ENCODE assay signal across 1 cellular context in the genomic region with DNA sequence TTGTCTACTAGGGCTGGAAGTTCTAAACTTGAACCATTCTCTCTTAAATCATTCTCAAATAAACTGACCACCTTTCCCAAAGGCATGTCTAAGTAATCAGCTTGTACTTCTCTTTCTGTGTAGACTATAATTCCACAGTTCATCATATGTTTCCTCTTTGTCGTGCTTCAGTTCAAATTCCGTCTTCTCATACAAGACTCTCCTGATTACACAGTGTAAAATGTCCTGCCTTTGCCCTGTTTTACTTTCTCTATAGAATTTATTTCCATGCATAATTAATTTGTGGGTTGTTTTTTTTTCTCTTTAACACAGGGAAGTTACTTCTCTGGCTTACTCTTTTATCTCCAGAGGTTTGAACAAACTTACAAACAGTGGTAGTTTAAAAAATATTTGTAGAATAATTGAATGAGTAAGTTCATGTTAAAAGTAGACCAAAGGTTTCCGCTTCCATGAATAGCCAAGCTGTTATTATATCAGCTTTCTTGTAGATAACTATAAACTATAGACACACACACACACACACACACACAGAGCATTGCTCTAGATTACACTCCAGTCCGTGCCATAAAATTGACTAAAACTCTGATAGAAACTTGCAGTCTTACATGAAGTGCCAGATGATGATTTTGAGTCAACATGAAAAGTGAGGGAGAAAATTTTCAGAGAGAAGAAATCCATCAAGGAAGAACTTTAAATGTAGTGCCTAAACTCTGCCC.
TF ChIP-seq lines count a peak whose summit lies in the region.

No MANE protein-coding gene starts in this region.

TF ChIP-seq in WTC11, 78 proteins besides CTCF, POLR2A, EP300 and RAD21 (continued from another document):
- TF ChIP-seq, protein P1, sequence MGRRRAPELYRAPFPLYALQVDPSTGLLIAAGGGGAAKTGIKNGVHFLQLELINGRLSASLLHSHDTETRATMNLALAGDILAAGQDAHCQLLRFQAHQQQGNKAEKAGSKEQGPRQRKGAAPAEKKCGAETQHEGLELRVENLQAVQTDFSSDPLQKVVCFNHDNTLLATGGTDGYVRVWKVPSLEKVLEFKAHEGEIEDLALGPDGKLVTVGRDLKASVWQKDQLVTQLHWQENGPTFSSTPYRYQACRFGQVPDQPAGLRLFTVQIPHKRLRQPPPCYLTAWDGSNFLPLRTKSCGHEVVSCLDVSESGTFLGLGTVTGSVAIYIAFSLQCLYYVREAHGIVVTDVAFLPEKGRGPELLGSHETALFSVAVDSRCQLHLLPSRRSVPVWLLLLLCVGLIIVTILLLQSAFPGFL (CRISPR knock-in tag; IDR thresholded peaks at IDR 0.05; ENCODE audit: borderline replicate concordance), result no peak
- TF ChIP-seq, protein P2, sequence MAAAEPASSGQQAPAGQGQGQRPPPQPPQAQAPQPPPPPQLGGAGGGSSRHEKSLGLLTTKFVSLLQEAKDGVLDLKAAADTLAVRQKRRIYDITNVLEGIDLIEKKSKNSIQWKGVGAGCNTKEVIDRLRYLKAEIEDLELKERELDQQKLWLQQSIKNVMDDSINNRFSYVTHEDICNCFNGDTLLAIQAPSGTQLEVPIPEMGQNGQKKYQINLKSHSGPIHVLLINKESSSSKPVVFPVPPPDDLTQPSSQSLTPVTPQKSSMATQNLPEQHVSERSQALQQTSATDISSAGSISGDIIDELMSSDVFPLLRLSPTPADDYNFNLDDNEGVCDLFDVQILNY (CRISPR knock-in tag; IDR thresholded peaks at IDR 0.05), result no peak
- no peak for TF ChIP-seq KAT7 (CRISPR knock-in tag; IDR thresholded peaks at IDR 0.05; ENCODE audit: borderline replicate concordance)
- TF ChIP-seq, protein P3, sequence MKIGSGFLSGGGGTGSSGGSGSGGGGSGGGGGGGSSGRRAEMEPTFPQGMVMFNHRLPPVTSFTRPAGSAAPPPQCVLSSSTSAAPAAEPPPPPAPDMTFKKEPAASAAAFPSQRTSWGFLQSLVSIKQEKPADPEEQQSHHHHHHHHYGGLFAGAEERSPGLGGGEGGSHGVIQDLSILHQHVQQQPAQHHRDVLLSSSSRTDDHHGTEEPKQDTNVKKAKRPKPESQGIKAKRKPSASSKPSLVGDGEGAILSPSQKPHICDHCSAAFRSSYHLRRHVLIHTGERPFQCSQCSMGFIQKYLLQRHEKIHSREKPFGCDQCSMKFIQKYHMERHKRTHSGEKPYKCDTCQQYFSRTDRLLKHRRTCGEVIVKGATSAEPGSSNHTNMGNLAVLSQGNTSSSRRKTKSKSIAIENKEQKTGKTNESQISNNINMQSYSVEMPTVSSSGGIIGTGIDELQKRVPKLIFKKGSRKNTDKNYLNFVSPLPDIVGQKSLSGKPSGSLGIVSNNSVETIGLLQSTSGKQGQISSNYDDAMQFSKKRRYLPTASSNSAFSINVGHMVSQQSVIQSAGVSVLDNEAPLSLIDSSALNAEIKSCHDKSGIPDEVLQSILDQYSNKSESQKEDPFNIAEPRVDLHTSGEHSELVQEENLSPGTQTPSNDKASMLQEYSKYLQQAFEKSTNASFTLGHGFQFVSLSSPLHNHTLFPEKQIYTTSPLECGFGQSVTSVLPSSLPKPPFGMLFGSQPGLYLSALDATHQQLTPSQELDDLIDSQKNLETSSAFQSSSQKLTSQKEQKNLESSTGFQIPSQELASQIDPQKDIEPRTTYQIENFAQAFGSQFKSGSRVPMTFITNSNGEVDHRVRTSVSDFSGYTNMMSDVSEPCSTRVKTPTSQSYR (CRISPR knock-in tag; IDR thresholded peaks at IDR 0.05), result no peak
- TF ChIP-seq NR3C1 (CRISPR knock-in tag; conservative IDR thresholded peaks at IDR 0.05; ENCODE audit: low read depth), result no peak
- TF ChIP-seq, protein P4, sequence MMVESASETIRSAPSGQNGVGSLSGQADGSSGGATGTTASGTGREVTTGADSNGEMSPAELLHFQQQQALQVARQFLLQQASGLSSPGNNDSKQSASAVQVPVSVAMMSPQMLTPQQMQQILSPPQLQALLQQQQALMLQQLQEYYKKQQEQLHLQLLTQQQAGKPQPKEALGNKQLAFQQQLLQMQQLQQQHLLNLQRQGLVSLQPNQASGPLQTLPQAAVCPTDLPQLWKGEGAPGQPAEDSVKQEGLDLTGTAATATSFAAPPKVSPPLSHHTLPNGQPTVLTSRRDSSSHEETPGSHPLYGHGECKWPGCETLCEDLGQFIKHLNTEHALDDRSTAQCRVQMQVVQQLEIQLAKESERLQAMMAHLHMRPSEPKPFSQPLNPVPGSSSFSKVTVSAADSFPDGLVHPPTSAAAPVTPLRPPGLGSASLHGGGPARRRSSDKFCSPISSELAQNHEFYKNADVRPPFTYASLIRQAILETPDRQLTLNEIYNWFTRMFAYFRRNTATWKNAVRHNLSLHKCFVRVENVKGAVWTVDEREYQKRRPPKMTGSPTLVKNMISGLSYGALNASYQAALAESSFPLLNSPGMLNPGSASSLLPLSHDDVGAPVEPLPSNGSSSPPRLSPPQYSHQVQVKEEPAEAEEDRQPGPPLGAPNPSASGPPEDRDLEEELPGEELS (CRISPR knock-in tag; IDR thresholded peaks at IDR 0.05), result no peak
- TF ChIP-seq ZNF232 (CRISPR knock-in tag; IDR thresholded peaks at IDR 0.05), result no peak
TF ChIP-seq in WTC11: peak in this region for 0.
